4 cellular contexts compared by ENCODE assay signal in genomic region chr2:76381624-76382023, GRCh38.
"Had no signal": no experiment of that assay in that cellular context is flagged by ENCODE, and none has a peak within 500 bp of the region (broad histone marks: within the 10 kb centered on the region; RNA-seq: fewer than 3 reads in every experiment).

No MANE protein-coding gene starts in this region.

- H3K4me1 Mint-ChIP-seq: H9 had no signal

- DNase-seq: GM23248, H9, HCEC 1CT, IMR-90 had no signal

- H2AFZ ChIP-seq: GM23248 had no signal

- H3K4me3 ChIP-seq: GM23248 had no signal

- H3K27ac ChIP-seq: GM23248 had no signal

- H3K4me3 Mint-ChIP-seq: H9 had no signal

- H3K9me3 Mint-ChIP-seq: H9 had no signal

- H3K27ac Mint-ChIP-seq: H9 had no signal
